ENCODE assay signal across 28 cellular contexts in the genomic region with DNA sequence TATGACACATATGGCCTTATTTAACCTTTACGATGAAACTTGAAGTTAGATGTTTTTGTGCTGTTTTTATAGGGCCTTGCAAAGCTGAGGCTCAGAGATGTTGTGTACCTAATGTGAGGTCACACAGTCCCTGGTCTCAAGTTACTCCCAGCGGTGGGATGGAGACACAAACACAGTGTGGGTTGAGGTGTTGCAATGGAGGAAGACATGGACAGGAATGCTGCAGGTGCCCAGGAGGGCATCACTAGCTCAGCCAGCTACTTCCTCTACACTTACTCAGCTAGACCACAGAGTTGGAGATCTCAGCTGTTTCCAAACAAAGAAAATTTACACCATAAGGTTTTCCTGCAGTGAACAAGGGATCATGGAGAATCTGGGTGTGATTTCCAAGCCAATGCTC. TPM values are rescaled to one million over a fixed set of nuclear protein-coding genes. Genes with fewer than 3 reads are reported as not detected.
"Had no signal": no experiment of that assay in that cellular context is flagged by ENCODE, and none has a peak within 500 bp of the region (broad histone marks: within the 10 kb centered on the region; RNA-seq: fewer than 3 reads in every experiment).

No MANE protein-coding gene starts in this region.

- H3K36me3 Mint-ChIP-seq: activated CD4-positive, alpha-beta memory T cell treated with anti-CD3 and anti-CD28 coated beads for 36 hours; activated naive CD4-positive, alpha-beta T cell treated with anti-CD3 and anti-CD28 coated beads, Interleukin-2, amount 10 ng/mL, durations not matched to agents 7 days and 5 days; activated naive CD8-positive, alpha-beta T cell treated with anti-CD3 and anti-CD28 coated beads for 36 hours had no signal

- H3K4me3 ChIP-seq: cardiac muscle cell, PC-9 had no signal

- H3K4me1 Mint-ChIP-seq: activated B cell treated with CpG ODN at 0.5 μM for 24 hours; activated CD4-positive, alpha-beta T cell treated with anti-CD3 and anti-CD28 coated beads, Interleukin-2, amount 10 ng/mL, durations not matched to agents 7 days and 5 days; activated naive CD4-positive, alpha-beta T cell treated with anti-CD3 and anti-CD28 coated beads, Interleukin-2, amount 10 ng/mL, durations not matched to agents 7 days and 5 days; activated naive CD8-positive, alpha-beta T cell treated with anti-CD3 and anti-CD28 coated beads for 36 hours; activated T-helper 17 cell treated with anti-CD3 and anti-CD28 coated beads, Interleukin-2, amount 50 U/mL, for 72 hours; T-helper 17 cell had no signal

- H3K27ac Mint-ChIP-seq: activated B cell treated with CpG ODN at 0.5 μM for 24 hours; activated CD4-positive, alpha-beta memory T cell treated with anti-CD3 and anti-CD28 coated beads for 36 hours; activated CD4-positive, alpha-beta T cell treated with anti-CD3 and anti-CD28 coated beads, Interleukin-2, amount 10 ng/mL, durations not matched to agents 7 days and 5 days; activated naive CD4-positive, alpha-beta T cell treated with anti-CD3 and anti-CD28 coated beads, Interleukin-2, amount 10 ng/mL, durations not matched to agents 7 days and 5 days; activated naive CD8-positive, alpha-beta T cell treated with anti-CD3 and anti-CD28 coated beads for 36 hours; activated T-helper 17 cell treated with anti-CD3 and anti-CD28 coated beads, Interleukin-2, amount 50 U/mL, for 72 hours had no signal

- ATAC-seq: activated T-helper 17 cell treated with anti-CD3 and anti-CD28 coated beads, Interleukin-2, amount 50 U/mL, for 72 hours; T-helper 17 cell had no signal

- H3K36me3 ChIP-seq: brain microvascular endothelial cell, cardiac muscle cell had no signal

- DNase-seq: activated B cell treated with CpG ODN at 0.5 μM for 24 hours; activated CD4-positive, alpha-beta memory T cell treated with anti-CD3 and anti-CD28 coated beads for 36 hours; activated CD4-positive, alpha-beta T cell treated with anti-CD3 and anti-CD28 coated beads for 1 hour; activated CD4-positive, alpha-beta T cell treated with anti-CD3 and anti-CD28 coated beads, Interleukin-2, amount 10 ng/mL, durations not matched to agents 7 days and 5 days; activated CD8-positive, alpha-beta memory T cell treated with anti-CD3 and anti-CD28 coated beads for 24 hours; activated gamma-delta T cell; activated naive CD4-positive, alpha-beta T cell treated with anti-CD3 and anti-CD28 coated beads, Interleukin-2, amount 10 ng/mL, durations not matched to agents 7 days and 5 days; activated naive CD8-positive, alpha-beta T cell treated with anti-CD3 and anti-CD28 coated beads for 36 hours; activated T-cell treated with anti-CD3 and anti-CD28 coated beads, Interleukin-2, amount 50 U/mL, for 48 hours; brain microvascular endothelial cell; MV-4-11; NCI-H1092 treated with DMSO at 0.1 percent for 48 hours; NCI-H1417 treated with DMSO at 0.1 percent for 48 hours; NCI-H1694; NCI-H2107; NCI-H2171 treated with DMSO at 0.1 percent for 48 hours; NCI-H345; NCI-H526 treated with DMSO at 0.1 percent for 48 hours; NCI-H82; NK-92 treated with Interleukin-12 subunit alpha and Interleukin-12 subunit beta, amount 100 ng/mL, for 24 hours; SIG-M5; T-helper 17 cell; T-helper 9 cell had no signal

- H2AFZ ChIP-seq: PC-9 had no signal

- H3K4me2 ChIP-seq: KMS-11, PC-9 had no signal

- H3K9me3 Mint-ChIP-seq: activated B cell treated with CpG ODN at 0.5 μM for 24 hours; activated CD4-positive, alpha-beta memory T cell treated with anti-CD3 and anti-CD28 coated beads for 36 hours; activated CD4-positive, alpha-beta T cell treated with anti-CD3 and anti-CD28 coated beads, Interleukin-2, amount 10 ng/mL, durations not matched to agents 7 days and 5 days; activated naive CD4-positive, alpha-beta T cell treated with anti-CD3 and anti-CD28 coated beads, Interleukin-2, amount 10 ng/mL, durations not matched to agents 7 days and 5 days; activated naive CD8-positive, alpha-beta T cell treated with anti-CD3 and anti-CD28 coated beads for 36 hours; activated T-helper 17 cell treated with anti-CD3 and anti-CD28 coated beads, Interleukin-2, amount 50 U/mL, for 72 hours had no signal

- H3K4me3 Mint-ChIP-seq: activated B cell treated with CpG ODN at 0.5 μM for 24 hours; activated CD4-positive, alpha-beta memory T cell treated with anti-CD3 and anti-CD28 coated beads for 36 hours; activated CD4-positive, alpha-beta T cell treated with anti-CD3 and anti-CD28 coated beads, Interleukin-2, amount 10 ng/mL, durations not matched to agents 7 days and 5 days; activated naive CD4-positive, alpha-beta T cell treated with anti-CD3 and anti-CD28 coated beads, Interleukin-2, amount 10 ng/mL, durations not matched to agents 7 days and 5 days; activated naive CD8-positive, alpha-beta T cell treated with anti-CD3 and anti-CD28 coated beads for 36 hours; activated T-helper 17 cell treated with anti-CD3 and anti-CD28 coated beads, Interleukin-2, amount 50 U/mL, for 72 hours; T-helper 17 cell had no signal

- H3K27ac ChIP-seq: brain microvascular endothelial cell, cardiac muscle cell, KMS-11, PC-9 had no signal

RNA-seq across cellular contexts. Expression of a gene that starts 15.5 kb away (rescaled TPM):
- total RNA-seq: activated B cell treated with CpG ODN at 0.5 μM for 24 hours; activated CD4-positive, alpha-beta memory T cell treated with anti-CD3 and anti-CD28 coated beads for 36 hours; activated CD4-positive, alpha-beta T cell treated with anti-CD3 and anti-CD28 coated beads, Interleukin-2, amount 10 ng/mL, durations not matched to agents 7 days and 5 days; activated naive CD8-positive, alpha-beta T cell treated with anti-CD3 and anti-CD28 coated beads for 36 hours; activated T-helper 17 cell treated with anti-CD3 and anti-CD28 coated beads, Interleukin-2, amount 50 U/mL, for 72 hours; cardiac muscle cell; MCF 10A; T-helper 17 cell had no signal
- polyA plus RNA-seq: cardiac muscle cell had no signal

RNA-seq across cellular contexts. Expression of a gene that starts 34.0 kb away (rescaled TPM):
- total RNA-seq: activated CD4-positive, alpha-beta memory T cell treated with anti-CD3 and anti-CD28 coated beads for 36 hours had no signal

RNA-seq across cellular contexts. Expression of a gene that starts 52.5 kb away (rescaled TPM):
- total RNA-seq: activated B cell treated with CpG ODN at 0.5 μM for 24 hours; activated CD4-positive, alpha-beta memory T cell treated with anti-CD3 and anti-CD28 coated beads for 36 hours; activated CD4-positive, alpha-beta T cell treated with anti-CD3 and anti-CD28 coated beads, Interleukin-2, amount 10 ng/mL, durations not matched to agents 7 days and 5 days; activated naive CD8-positive, alpha-beta T cell treated with anti-CD3 and anti-CD28 coated beads for 36 hours; activated T-helper 17 cell treated with anti-CD3 and anti-CD28 coated beads, Interleukin-2, amount 50 U/mL, for 72 hours; cardiac muscle cell; MCF 10A; PC-9; T-helper 17 cell had no signal
- polyA plus RNA-seq: cardiac muscle cell had no signal
